1 cellular context compared by ENCODE assay signal in genomic region chr4:128560754-128561495, GRCh38.
A peak's percentile ranks its signal among the peaks of the same experiment; 100 is the strongest.
TF ChIP-seq lines count a peak whose summit lies in the region.

No MANE protein-coding gene starts in this region.

TF ChIP-seq in K562, 482 proteins besides CTCF, POLR2A, EP300 and RAD21 (continued from another document):
- TF ChIP-seq, protein P1, sequence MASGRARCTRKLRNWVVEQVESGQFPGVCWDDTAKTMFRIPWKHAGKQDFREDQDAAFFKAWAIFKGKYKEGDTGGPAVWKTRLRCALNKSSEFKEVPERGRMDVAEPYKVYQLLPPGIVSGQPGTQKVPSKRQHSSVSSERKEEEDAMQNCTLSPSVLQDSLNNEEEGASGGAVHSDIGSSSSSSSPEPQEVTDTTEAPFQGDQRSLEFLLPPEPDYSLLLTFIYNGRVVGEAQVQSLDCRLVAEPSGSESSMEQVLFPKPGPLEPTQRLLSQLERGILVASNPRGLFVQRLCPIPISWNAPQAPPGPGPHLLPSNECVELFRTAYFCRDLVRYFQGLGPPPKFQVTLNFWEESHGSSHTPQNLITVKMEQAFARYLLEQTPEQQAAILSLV (tag; IDR thresholded peaks at IDR 0.05): no peak
- TF ChIP-seq ZZZ3 (IDR thresholded peaks at IDR 0.05) (no peak), ZC3H11A (IDR thresholded peaks at IDR 0.05; ENCODE audit: low read depth, low read length) (no peak), TEAD1 (CRISPR knock-in tag; IDR thresholded peaks at IDR 0.05) (no peak), DLX4 (CRISPR knock-in tag; IDR thresholded peaks at IDR 0.05) (no peak), NCOA6 (IDR thresholded peaks at IDR 0.05) (no peak), ZNF212 (CRISPR knock-in tag; IDR thresholded peaks at IDR 0.05) (no peak), HIVEP1 (CRISPR knock-in tag; IDR thresholded peaks at IDR 0.05) (no peak), ZBED1 (IDR thresholded peaks at IDR 0.05) (no peak), RCOR1 (IDR thresholded peaks at IDR 0.05; ENCODE audit: borderline replicate concordance in 1 of 2, low read depth in 2 of 2, low read length in 2 of 2) (peak in 1 of 2 experiments; percentile 78; a peak in 1 of 4 replicates), ERF (CRISPR knock-in tag; IDR thresholded peaks at IDR 0.05) (no peak), NR4A1 (CRISPR knock-in tag; IDR thresholded peaks at IDR 0.05) (no peak), NR4A1 (tag; IDR thresholded peaks at IDR 0.05) (no peak), E4F1 (CRISPR knock-in tag; IDR thresholded peaks at IDR 0.05; ENCODE audit: borderline replicate concordance) (no peak), KAT8 (IDR thresholded peaks at IDR 0.05; ENCODE audit: low read depth) (no peak), ZNF696 (CRISPR knock-in tag; conservative IDR thresholded peaks at IDR 0.05) (no peak), CEBPG (CRISPR knock-in tag; IDR thresholded peaks at IDR 0.05) (no peak), CEBPG (tag; conservative IDR thresholded peaks at IDR 0.05 in 1 of 2, IDR thresholded peaks at IDR 0.05 in 1 of 2) (peak in 1 of 2 experiments; percentile 71; a peak in 2 of 4 replicates), SMARCE1 (IDR thresholded peaks at IDR 0.05) (peak; percentile 68; the same call in 1 of the 2 replicates), ZNF224 (CRISPR knock-in tag; IDR thresholded peaks at IDR 0.05) (no peak), LCOR (CRISPR knock-in tag; IDR thresholded peaks at IDR 0.05) (no peak)
- TF ChIP-seq, protein P2, sequence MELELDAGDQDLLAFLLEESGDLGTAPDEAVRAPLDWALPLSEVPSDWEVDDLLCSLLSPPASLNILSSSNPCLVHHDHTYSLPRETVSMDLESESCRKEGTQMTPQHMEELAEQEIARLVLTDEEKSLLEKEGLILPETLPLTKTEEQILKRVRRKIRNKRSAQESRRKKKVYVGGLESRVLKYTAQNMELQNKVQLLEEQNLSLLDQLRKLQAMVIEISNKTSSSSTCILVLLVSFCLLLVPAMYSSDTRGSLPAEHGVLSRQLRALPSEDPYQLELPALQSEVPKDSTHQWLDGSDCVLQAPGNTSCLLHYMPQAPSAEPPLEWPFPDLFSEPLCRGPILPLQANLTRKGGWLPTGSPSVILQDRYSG (tag; conservative IDR thresholded peaks at IDR 0.05; ENCODE audit: low read depth): 0 out of 2 replicates have a peak, but pooled peaks have one; percentile 15
TF ChIP-seq in K562: peak in this region for 22.
